In the genomic region with DNA sequence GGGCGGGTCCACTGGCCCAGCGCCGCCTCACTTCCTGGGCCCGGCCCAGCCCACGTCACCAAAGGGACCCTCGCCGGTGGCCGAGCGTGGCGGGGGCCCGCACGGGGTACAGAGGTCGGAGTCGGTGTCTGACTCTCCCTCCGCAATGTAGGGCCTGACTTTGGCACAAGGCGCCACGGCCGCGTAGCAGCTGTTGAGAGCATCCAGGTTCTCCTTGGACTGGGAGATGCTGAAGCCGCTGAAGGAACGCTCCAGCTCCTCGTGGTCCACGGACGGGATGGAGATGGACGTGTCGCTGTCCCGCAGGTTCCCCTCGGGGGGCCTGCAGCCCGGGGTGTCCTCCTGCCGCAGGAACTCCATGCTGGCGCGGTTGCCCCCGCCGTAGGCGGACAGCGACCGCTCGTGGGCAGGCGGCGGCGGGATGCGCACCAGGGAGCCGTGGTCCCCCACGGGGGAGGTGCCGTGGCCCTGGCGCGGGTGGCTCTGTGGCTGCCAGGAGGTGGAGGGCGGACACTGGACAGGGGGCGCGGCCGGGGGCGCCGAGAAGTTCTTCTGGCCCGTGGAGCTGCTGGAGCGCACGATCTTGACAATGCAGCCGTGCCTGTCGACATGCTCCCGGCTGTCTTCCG, we compare ENCODE assay signal across 1 cellular context.
A peak's percentile ranks its signal among the peaks of the same experiment; 100 is the strongest.
TF ChIP-seq lines count a peak whose summit lies in the region.

No MANE protein-coding gene starts in this region.

TF ChIP-seq in HepG2, 621 proteins besides CTCF, POLR2A, EP300 and RAD21:
- TF ChIP-seq HMGA1 (CRISPR knock-in tag; conservative IDR thresholded peaks at IDR 0.05) (no peak), ZNF580 (CRISPR knock-in tag; IDR thresholded peaks at IDR 0.05; ENCODE audit: borderline replicate concordance, low read depth) (no peak)
- TF ChIP-seq, protein P1, sequence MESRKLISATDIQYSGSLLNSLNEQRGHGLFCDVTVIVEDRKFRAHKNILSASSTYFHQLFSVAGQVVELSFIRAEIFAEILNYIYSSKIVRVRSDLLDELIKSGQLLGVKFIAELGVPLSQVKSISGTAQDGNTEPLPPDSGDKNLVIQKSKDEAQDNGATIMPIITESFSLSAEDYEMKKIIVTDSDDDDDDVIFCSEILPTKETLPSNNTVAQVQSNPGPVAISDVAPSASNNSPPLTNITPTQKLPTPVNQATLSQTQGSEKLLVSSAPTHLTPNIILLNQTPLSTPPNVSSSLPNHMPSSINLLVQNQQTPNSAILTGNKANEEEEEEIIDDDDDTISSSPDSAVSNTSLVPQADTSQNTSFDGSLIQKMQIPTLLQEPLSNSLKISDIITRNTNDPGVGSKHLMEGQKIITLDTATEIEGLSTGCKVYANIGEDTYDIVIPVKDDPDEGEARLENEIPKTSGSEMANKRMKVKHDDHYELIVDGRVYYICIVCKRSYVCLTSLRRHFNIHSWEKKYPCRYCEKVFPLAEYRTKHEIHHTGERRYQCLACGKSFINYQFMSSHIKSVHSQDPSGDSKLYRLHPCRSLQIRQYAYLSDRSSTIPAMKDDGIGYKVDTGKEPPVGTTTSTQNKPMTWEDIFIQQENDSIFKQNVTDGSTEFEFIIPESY (CRISPR knock-in tag; IDR thresholded peaks at IDR 0.05), result peak; percentile 67
